Comparison of ENCODE assay signal across 1 cellular context in genomic region chr2:180970052-180970451, GRCh38.
TF ChIP-seq lines count a peak whose summit lies in the region.

No MANE protein-coding gene starts in this region.

TF ChIP-seq in HepG2, 621 proteins besides CTCF, POLR2A, EP300 and RAD21 (continued from another document):
- TF ChIP-seq ZBTB39 (CRISPR knock-in tag; IDR thresholded peaks at IDR 0.05) (no peak), TBX3 (IDR thresholded peaks at IDR 0.05; ENCODE audit: borderline replicate concordance) (peak; percentile 72; the same call in 1 of the 2 replicates), SIX4 (CRISPR knock-in tag; IDR thresholded peaks at IDR 0.05) (peak; percentile 89; the same call in 1 of the 2 replicates), HHEX (CRISPR knock-in tag; IDR thresholded peaks at IDR 0.05) (peak; percentile 49; the same call in 1 of the 2 replicates), GPBP1L1 (CRISPR knock-in tag; IDR thresholded peaks at IDR 0.05) (no peak), ZNF839 (CRISPR knock-in tag; IDR thresholded peaks at IDR 0.05; ENCODE audit: borderline replicate concordance) (no peak)
